Comparison of ENCODE assay signal across 1 cellular context in the genomic region with DNA sequence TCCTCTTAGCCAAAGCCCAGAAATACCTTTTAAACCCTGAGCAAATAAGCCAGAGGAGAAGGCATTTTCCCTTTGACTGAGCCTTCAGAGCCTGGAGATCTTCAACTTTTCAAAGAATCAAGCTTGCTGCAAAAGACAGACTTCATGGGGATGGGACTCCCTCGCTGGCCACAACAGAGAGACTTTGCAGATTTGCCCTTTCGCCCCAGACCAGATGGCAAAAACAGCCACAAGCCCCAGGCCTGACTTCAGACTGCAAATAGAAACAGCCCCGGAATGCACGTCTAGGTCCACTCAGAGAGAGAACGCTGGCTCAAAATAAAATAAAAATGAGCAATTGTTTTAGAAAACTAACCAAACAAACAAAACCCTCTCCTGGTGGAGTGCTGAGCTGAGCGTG.
TF ChIP-seq lines count a peak whose summit lies in the region.

No MANE protein-coding gene starts in this region.

TF ChIP-seq in liver, 16 proteins besides CTCF, POLR2A, EP300 and RAD21:
- TF ChIP-seq NR2F2 (IDR thresholded peaks at IDR 0.05) = peak; percentile 46
- TF ChIP-seq HNF4A (conservative IDR thresholded peaks at IDR 0.05) = peak in 1 of 2 donors; percentile 28
- no peak for TF ChIP-seq FOXA2 (IDR thresholded peaks at IDR 0.05)
- TF ChIP-seq SP1 (IDR thresholded peaks at IDR 0.05) = peak; percentile 18
